1 cellular context compared by ENCODE assay signal in genomic region chr10:102432162-102432950, GRCh38.
TF ChIP-seq lines count a peak whose summit lies in the region.

TSS of gene CUEDC2 (minus strand) at chr10:102432574. CDS start at chr10:102425188, 7,386 bp downstream.

TF ChIP-seq in HepG2, 621 proteins besides CTCF, POLR2A, EP300 and RAD21 (continued from another document and continues in another):
- TF ChIP-seq ZNF253 (CRISPR knock-in tag; IDR thresholded peaks at IDR 0.05; ENCODE audit: borderline replicate concordance) (0 out of 2 replicates have a peak, but pooled peaks have one; percentile 49), BORCS8-MEF2B (CRISPR knock-in tag; IDR thresholded peaks at IDR 0.05) (0 out of 2 replicates have a peak, but pooled peaks have one; percentile 32), XRCC5 (optimal IDR thresholded peaks at IDR 0.05; ENCODE audit: low read length) (peak; percentile 92), HNF1B (CRISPR knock-in tag; IDR thresholded peaks at IDR 0.05) (peak; percentile 67; the same call in 1 of the 2 replicates), ZBTB38 (CRISPR knock-in tag; IDR thresholded peaks at IDR 0.05) (peak; percentile 26; the same call in 1 of the 2 replicates), HMGXB4 (CRISPR knock-in tag; IDR thresholded peaks at IDR 0.05; ENCODE audit: borderline replicate concordance in 1 of 2, low read depth in 1 of 2) (peak in 1 of 2 experiments; percentile 81; a peak in 3 of 4 replicates), ZIK1 (CRISPR knock-in tag; IDR thresholded peaks at IDR 0.05; ENCODE audit: borderline replicate concordance, low read depth) (peak; percentile 74; the same call in 1 of the 2 replicates), PHF20 (CRISPR knock-in tag; IDR thresholded peaks at IDR 0.05) (peak; percentile 80), PRPF4 (IDR thresholded peaks at IDR 0.05; ENCODE audit: low read depth, low read length, poor library complexity, severe bottlenecking) (no peak), NFE2L2 (IDR thresholded peaks at IDR 0.05; ENCODE audit: low read length) (no peak), NCOA2 (CRISPR knock-in tag; IDR thresholded peaks at IDR 0.05) (0 out of 2 replicates have a peak, but pooled peaks have one; percentile 37), ZBTB8A (CRISPR knock-in tag; IDR thresholded peaks at IDR 0.05; ENCODE audit: borderline replicate concordance, low read depth) (0 out of 2 replicates have a peak, but pooled peaks have one; percentile 40), SRSF1 (optimal IDR thresholded peaks at IDR 0.05; ENCODE audit: low read depth, low read length) (peak; percentile 59), DMAP1 (CRISPR knock-in tag; IDR thresholded peaks at IDR 0.05) (peak; percentile 77), HDAC6 (IDR thresholded peaks at IDR 0.05; ENCODE audit: low read depth, low read length) (no peak), KLF12 (CRISPR knock-in tag; IDR thresholded peaks at IDR 0.05; ENCODE audit: borderline replicate concordance) (peak; percentile 69; the same call in 1 of the 2 replicates), ZNF224 (CRISPR knock-in tag; IDR thresholded peaks at IDR 0.05) (peak; percentile 37; the same call in 1 of the 2 replicates), MED1 (CRISPR knock-in tag; IDR thresholded peaks at IDR 0.05) (peak; percentile 73), NFRKB (IDR thresholded peaks at IDR 0.05) (no peak), SRY (CRISPR knock-in tag; IDR thresholded peaks at IDR 0.05) (0 out of 2 replicates have a peak, but pooled peaks have one; percentile 75), YEATS2 (CRISPR knock-in tag; IDR thresholded peaks at IDR 0.05; ENCODE audit: borderline replicate concordance) (peak; percentile 80), NFYB (CRISPR knock-in tag; IDR thresholded peaks at IDR 0.05) (0 out of 2 replicates have a peak, but pooled peaks have one; percentile 35), ZNF891 (CRISPR knock-in tag; IDR thresholded peaks at IDR 0.05) (peak; percentile 87), NONO (IDR thresholded peaks at IDR 0.05) (no peak), NONO (CRISPR knock-in tag; conservative IDR thresholded peaks at IDR 0.05) (peak; percentile 69; the same call in 1 of the 2 replicates), NCOA5 (CRISPR knock-in tag; IDR thresholded peaks at IDR 0.05) (no peak), IKZF5 (CRISPR knock-in tag; IDR thresholded peaks at IDR 0.05) (peak; percentile 91), ATF5 (CRISPR knock-in tag; IDR thresholded peaks at IDR 0.05; ENCODE audit: low read depth) (no peak), SRSF9 (IDR thresholded peaks at IDR 0.05; ENCODE audit: borderline replicate concordance, insufficient read depth, low read depth, low read length, poor library complexity, severe bottlenecking) (no peak), ZNF451 (CRISPR knock-in tag; IDR thresholded peaks at IDR 0.05) (0 out of 2 replicates have a peak, but pooled peaks have one; percentile 30), ZSCAN20 (CRISPR knock-in tag; IDR thresholded peaks at IDR 0.05; ENCODE audit: borderline replicate concordance) (no peak), ZNF414 (CRISPR knock-in tag; IDR thresholded peaks at IDR 0.05) (no peak), GATAD2A (CRISPR knock-in tag; IDR thresholded peaks at IDR 0.05) (peak; percentile 73), ARNT (IDR thresholded peaks at IDR 0.05) (no peak), PHF21A (CRISPR knock-in tag; IDR thresholded peaks at IDR 0.05) (peak; percentile 86), UBTF (CRISPR knock-in tag; IDR thresholded peaks at IDR 0.05) (peak; percentile 72), U2AF1 (optimal IDR thresholded peaks at IDR 0.05; ENCODE audit: low read depth, low read length) (peak; percentile 58), ZNF556 (CRISPR knock-in tag; IDR thresholded peaks at IDR 0.05; ENCODE audit: borderline replicate concordance) (no peak; the same call in 1 of the 2 replicates)
- TF ChIP-seq, protein P1, sequence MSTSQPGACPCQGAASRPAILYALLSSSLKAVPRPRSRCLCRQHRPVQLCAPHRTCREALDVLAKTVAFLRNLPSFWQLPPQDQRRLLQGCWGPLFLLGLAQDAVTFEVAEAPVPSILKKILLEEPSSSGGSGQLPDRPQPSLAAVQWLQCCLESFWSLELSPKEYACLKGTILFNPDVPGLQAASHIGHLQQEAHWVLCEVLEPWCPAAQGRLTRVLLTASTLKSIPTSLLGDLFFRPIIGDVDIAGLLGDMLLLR (CRISPR knock-in tag; IDR thresholded peaks at IDR 0.05): no peak
- TF ChIP-seq, protein P2, sequence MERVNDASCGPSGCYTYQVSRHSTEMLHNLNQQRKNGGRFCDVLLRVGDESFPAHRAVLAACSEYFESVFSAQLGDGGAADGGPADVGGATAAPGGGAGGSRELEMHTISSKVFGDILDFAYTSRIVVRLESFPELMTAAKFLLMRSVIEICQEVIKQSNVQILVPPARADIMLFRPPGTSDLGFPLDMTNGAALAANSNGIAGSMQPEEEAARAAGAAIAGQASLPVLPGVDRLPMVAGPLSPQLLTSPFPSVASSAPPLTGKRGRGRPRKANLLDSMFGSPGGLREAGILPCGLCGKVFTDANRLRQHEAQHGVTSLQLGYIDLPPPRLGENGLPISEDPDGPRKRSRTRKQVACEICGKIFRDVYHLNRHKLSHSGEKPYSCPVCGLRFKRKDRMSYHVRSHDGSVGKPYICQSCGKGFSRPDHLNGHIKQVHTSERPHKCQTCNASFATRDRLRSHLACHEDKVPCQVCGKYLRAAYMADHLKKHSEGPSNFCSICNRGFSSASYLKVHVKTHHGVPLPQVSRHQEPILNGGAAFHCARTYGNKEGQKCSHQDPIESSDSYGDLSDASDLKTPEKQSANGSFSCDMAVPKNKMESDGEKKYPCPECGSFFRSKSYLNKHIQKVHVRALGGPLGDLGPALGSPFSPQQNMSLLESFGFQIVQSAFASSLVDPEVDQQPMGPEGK (CRISPR knock-in tag; IDR thresholded peaks at IDR 0.05): peak; percentile 85
- TF ChIP-seq, protein P3, sequence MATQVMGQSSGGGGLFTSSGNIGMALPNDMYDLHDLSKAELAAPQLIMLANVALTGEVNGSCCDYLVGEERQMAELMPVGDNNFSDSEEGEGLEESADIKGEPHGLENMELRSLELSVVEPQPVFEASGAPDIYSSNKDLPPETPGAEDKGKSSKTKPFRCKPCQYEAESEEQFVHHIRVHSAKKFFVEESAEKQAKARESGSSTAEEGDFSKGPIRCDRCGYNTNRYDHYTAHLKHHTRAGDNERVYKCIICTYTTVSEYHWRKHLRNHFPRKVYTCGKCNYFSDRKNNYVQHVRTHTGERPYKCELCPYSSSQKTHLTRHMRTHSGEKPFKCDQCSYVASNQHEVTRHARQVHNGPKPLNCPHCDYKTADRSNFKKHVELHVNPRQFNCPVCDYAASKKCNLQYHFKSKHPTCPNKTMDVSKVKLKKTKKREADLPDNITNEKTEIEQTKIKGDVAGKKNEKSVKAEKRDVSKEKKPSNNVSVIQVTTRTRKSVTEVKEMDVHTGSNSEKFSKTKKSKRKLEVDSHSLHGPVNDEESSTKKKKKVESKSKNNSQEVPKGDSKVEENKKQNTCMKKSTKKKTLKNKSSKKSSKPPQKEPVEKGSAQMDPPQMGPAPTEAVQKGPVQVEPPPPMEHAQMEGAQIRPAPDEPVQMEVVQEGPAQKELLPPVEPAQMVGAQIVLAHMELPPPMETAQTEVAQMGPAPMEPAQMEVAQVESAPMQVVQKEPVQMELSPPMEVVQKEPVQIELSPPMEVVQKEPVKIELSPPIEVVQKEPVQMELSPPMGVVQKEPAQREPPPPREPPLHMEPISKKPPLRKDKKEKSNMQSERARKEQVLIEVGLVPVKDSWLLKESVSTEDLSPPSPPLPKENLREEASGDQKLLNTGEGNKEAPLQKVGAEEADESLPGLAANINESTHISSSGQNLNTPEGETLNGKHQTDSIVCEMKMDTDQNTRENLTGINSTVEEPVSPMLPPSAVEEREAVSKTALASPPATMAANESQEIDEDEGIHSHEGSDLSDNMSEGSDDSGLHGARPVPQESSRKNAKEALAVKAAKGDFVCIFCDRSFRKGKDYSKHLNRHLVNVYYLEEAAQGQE (IDR thresholded peaks at IDR 0.05; ENCODE audit: borderline replicate concordance in 1 of 2, low read depth in 1 of 2, low read length in 2 of 2): no peak; a peak in 1 of 4 replicates
- TF ChIP-seq, protein P4, sequence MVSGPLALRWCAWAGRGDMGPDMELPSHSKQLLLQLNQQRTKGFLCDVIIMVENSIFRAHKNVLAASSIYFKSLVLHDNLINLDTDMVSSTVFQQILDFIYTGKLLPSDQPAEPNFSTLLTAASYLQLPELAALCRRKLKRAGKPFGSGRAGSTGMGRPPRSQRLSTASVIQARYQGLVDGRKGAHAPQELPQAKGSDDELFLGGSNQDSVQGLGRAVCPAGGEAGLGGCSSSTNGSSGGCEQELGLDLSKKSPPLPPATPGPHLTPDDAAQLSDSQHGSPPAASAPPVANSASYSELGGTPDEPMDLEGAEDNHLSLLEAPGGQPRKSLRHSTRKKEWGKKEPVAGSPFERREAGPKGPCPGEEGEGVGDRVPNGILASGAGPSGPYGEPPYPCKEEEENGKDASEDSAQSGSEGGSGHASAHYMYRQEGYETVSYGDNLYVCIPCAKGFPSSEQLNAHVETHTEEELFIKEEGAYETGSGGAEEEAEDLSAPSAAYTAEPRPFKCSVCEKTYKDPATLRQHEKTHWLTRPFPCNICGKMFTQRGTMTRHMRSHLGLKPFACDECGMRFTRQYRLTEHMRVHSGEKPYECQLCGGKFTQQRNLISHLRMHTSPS (CRISPR knock-in tag; IDR thresholded peaks at IDR 0.05; ENCODE audit: low read depth): peak; percentile 51; the same call in 1 of the 2 replicates
